ENCODE assay signal across 13 cellular contexts in genomic region chr2:36697424-36698066, GRCh38. TPM values are rescaled to one million over a fixed set of nuclear protein-coding genes. Genes with fewer than 3 reads are reported as not detected.
DNase-seq lines count a peak whose midpoint lies in the region; ATAC-seq, FAIRE-seq and TF ChIP-seq lines count a peak whose summit lies in the region.
"Had no signal": no experiment of that assay in that cellular context is flagged by ENCODE, and none has a peak within 500 bp of the region (broad histone marks: within the 10 kb centered on the region; RNA-seq: fewer than 3 reads in every experiment).

No MANE protein-coding gene starts in this region.

- H3K4me3 ChIP-seq in NB4 (ENCODE audit: low read depth, low read length) (peak overlapping the region; percentile 76), esophagus squamous epithelium (peak overlapping the region in 3 of 4 donors; percentile 35 to 54 (median 35)), gastrocnemius medialis (peak overlapping the region; percentile 5 to 35 (median 20))
- H3K4me3 ChIP-seq: ovary had no signal

- no peaks in the 10 kb centered on the region for H3K36me3 ChIP-seq in esophagus squamous epithelium
- no peaks in the 10 kb centered on the region for H3K36me3 ChIP-seq in gastrocnemius medialis
- H3K36me3 ChIP-seq: ovary had no signal

- H3K27ac ChIP-seq in esophagus squamous epithelium: peak overlapping the region in 3 of 4 donors; percentile 22 to 59 (median 48)
- peak overlapping the region; percentile 2 to 38 (median 8) for H3K27ac ChIP-seq in gastrocnemius medialis

- no peak for DNase-seq in GM12892 (ENCODE audit: insufficient read length)
- peak; percentile 73 for DNase-seq in NB4 (ENCODE audit: low read depth)
- DNase-seq in esophagus squamous epithelium (lab: John Stamatoyannopoulos, UW): no peak
- no peak for DNase-seq in gastrocnemius medialis
- DNase-seq in SHP77 (lab: John Stamatoyannopoulos, UW): no peak
- no peak for DNase-seq in D721Med (ENCODE audit: insufficient read length, low spot score)
- DNase-seq: activated CD4-positive, alpha-beta T cell treated with anti-CD3 and anti-CD28 coated beads, Interleukin-2, amount 50 U/mL, for 48 hours; activated gamma-delta T cell; NCI-H1436; NCI-H82; ovary had no signal

- H3K4me1 ChIP-seq in esophagus squamous epithelium (peaks cover 0 to 42% (median 5%) of the 10 kb centered on the region in 3 donors), gastrocnemius medialis (no peaks in the 10 kb centered on the region)

- intact Hi-C loops in esophagus squamous epithelium (cut with DNase I) (no loop called here), gastrocnemius medialis (cut with DNase I; ENCODE audit: low total_unique reads) (loop anchor here (5.0 kb wide), 1 partner anchor 85 kb away; no protein-coding TSS in a partner anchor)

- TF ChIP-seq CTCF in NB4 (IDR thresholded peaks at IDR 0.05; ENCODE audit: low read depth, low read length) (no peak), esophagus squamous epithelium (IDR thresholded peaks at IDR 0.05) (no peak), gastrocnemius medialis (IDR thresholded peaks at IDR 0.05 in 4 of 5, conservative IDR thresholded peaks at IDR 0.05 in 1 of 5) (no peak), D721Med (IDR thresholded peaks at IDR 0.05; ENCODE audit: insufficient read depth, missing control alignments) (no peak)

- TF ChIP-seq POLR2A in GM12892 (IDR thresholded peaks at IDR 0.05; ENCODE audit: low read depth, low read length) (no peak), NB4 (IDR thresholded peaks at IDR 0.05; ENCODE audit: extremely low read depth, insufficient read length) (no peak), esophagus squamous epithelium (IDR thresholded peaks at IDR 0.05) (no peak), gastrocnemius medialis (IDR thresholded peaks at IDR 0.05) (no peak)

- H3K9me3 ChIP-seq in esophagus squamous epithelium (no peaks in the 10 kb centered on the region), gastrocnemius medialis (no peaks in the 10 kb centered on the region)
- H3K9me3 ChIP-seq: ovary had no signal

- 13 to 20% methylated on average over 8 of the region's 8 CpGs for WGBS in esophagus squamous epithelium, 2 donors

- in situ Hi-C loops in gastrocnemius medialis (cut with MboI; ENCODE audit: low sequenced_read_pairs in 4 of 4): loop anchor here in 1 of 4 donors (10.0 kb wide), 1 partner anchor 87 kb away; no protein-coding TSS in a partner anchor

- no peaks in the 10 kb centered on the region for H3K27me3 ChIP-seq in esophagus squamous epithelium
- H3K27me3 ChIP-seq in gastrocnemius medialis: no peaks in the 10 kb centered on the region
- H3K27me3 ChIP-seq: ovary had no signal

- peak; percentile 72 for FAIRE-seq in GM12892 (lab: Jason Lieb, UNC)
- FAIRE-seq in D721Med (lab: Jason Lieb, UNC): no peak
- FAIRE-seq: frontal cortex had no signal

- ATAC-seq in gastrocnemius medialis (no peak), HG03159 (IDR thresholded peaks at IDR 0.05; ENCODE audit: unreplicated experiment) (no peak)

RNA-seq across cellular contexts. Expression of gene VIT, which starts 1.0 kb away (rescaled TPM):
- not detected for polyA plus RNA-seq in GM12892 (2012; ENCODE audit: missing spikeins)
- 10 to 100 TPM in 2 of 4 donors, 1 to 10 TPM in 2; 2.9 to 36.8 (median 10.6) TPM for total RNA-seq in esophagus squamous epithelium
- 10 to 100 TPM; 14.4 to 27.3 (median 17.6) TPM for total RNA-seq in gastrocnemius medialis

Comparison
In these comparisons a context has a peak if more than half of its experiments do, and no peak if none do; other contexts are left out.
1. H3K4me3 ChIP-seq: peak in every context shown above with its lines; median percentile 76 in NB4; 35 in esophagus squamous epithelium; 20 in gastrocnemius medialis.